In the genomic region with DNA sequence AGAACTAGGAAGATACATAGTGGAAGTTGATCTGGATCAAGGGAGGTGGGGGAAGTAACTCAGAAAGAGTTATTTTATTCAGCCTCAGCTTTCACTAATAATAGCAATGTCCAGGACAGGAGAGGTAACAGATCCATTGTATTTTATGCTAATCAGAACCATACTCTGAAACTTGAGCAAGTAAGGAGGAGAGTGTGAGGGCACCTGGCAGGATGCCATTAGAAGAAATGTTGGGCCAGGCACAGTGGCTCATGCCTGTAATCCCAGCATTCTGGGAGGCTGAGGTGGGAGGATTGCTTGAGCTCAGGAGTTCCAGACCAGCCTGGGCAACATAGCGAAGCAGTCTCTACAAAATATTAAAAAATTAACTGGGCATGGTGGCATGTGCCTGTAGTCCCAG, we compare ENCODE assay signal across 2 cellular contexts.
TF ChIP-seq lines count a peak whose summit lies in the region.

No MANE protein-coding gene starts in this region.

TF ChIP-seq in SK-N-SH treated with all-trans-retinoic acid at 6 μM for 48 hours, 23 proteins besides CTCF, POLR2A, EP300 and RAD21 (continued from another document):
- TF ChIP-seq, protein P1, sequence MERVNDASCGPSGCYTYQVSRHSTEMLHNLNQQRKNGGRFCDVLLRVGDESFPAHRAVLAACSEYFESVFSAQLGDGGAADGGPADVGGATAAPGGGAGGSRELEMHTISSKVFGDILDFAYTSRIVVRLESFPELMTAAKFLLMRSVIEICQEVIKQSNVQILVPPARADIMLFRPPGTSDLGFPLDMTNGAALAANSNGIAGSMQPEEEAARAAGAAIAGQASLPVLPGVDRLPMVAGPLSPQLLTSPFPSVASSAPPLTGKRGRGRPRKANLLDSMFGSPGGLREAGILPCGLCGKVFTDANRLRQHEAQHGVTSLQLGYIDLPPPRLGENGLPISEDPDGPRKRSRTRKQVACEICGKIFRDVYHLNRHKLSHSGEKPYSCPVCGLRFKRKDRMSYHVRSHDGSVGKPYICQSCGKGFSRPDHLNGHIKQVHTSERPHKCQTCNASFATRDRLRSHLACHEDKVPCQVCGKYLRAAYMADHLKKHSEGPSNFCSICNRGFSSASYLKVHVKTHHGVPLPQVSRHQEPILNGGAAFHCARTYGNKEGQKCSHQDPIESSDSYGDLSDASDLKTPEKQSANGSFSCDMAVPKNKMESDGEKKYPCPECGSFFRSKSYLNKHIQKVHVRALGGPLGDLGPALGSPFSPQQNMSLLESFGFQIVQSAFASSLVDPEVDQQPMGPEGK (CRISPR knock-in tag; IDR thresholded peaks at IDR 0.05; ENCODE audit: borderline replicate concordance) = no peak
- TF ChIP-seq TOX (CRISPR knock-in tag; IDR thresholded peaks at IDR 0.05; ENCODE audit: borderline replicate concordance) (no peak), ESRRG (CRISPR knock-in tag; IDR thresholded peaks at IDR 0.05) (no peak), GLIS3 (CRISPR knock-in tag; IDR thresholded peaks at IDR 0.05) (no peak), ZNF8 (CRISPR knock-in tag; IDR thresholded peaks at IDR 0.05) (no peak), ZNF565 (CRISPR knock-in tag; conservative IDR thresholded peaks at IDR 0.05; ENCODE audit: low read depth) (no peak), ISL1 (CRISPR knock-in tag; IDR thresholded peaks at IDR 0.05) (no peak), ZFP30 (CRISPR knock-in tag; IDR thresholded peaks at IDR 0.05) (no peak), ZFP3 (CRISPR knock-in tag; IDR thresholded peaks at IDR 0.05) (no peak), OSR1 (CRISPR knock-in tag; IDR thresholded peaks at IDR 0.05) (no peak), CSDC2 (CRISPR knock-in tag; IDR thresholded peaks at IDR 0.05) (no peak), BACH2 (CRISPR knock-in tag; IDR thresholded peaks at IDR 0.05; ENCODE audit: borderline replicate concordance) (no peak)
- TF ChIP-seq, protein P2, sequence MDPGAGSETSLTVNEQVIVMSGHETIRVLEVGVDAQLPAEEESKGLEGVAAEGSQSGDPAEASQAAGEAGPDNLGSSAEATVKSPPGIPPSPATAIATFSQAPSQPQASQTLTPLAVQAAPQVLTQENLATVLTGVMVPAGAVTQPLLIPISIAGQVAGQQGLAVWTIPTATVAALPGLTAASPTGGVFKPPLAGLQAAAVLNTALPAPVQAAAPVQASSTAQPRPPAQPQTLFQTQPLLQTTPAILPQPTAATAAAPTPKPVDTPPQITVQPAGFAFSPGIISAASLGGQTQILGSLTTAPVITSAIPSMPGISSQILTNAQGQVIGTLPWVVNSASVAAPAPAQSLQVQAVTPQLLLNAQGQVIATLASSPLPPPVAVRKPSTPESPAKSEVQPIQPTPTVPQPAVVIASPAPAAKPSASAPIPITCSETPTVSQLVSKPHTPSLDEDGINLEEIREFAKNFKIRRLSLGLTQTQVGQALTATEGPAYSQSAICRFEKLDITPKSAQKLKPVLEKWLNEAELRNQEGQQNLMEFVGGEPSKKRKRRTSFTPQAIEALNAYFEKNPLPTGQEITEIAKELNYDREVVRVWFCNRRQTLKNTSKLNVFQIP (CRISPR knock-in tag; IDR thresholded peaks at IDR 0.05; ENCODE audit: borderline replicate concordance, low read depth) = no peak
- TF ChIP-seq, protein P3, sequence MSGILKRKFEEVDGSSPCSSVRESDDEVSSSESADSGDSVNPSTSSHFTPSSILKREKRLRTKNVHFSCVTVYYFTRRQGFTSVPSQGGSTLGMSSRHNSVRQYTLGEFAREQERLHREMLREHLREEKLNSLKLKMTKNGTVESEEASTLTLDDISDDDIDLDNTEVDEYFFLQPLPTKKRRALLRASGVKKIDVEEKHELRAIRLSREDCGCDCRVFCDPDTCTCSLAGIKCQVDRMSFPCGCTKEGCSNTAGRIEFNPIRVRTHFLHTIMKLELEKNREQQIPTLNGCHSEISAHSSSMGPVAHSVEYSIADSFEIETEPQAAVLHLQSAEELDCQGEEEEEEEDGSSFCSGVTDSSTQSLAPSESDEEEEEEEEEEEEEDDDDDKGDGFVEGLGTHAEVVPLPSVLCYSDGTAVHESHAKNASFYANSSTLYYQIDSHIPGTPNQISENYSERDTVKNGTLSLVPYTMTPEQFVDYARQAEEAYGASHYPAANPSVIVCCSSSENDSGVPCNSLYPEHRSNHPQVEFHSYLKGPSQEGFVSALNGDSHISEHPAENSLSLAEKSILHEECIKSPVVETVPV (CRISPR knock-in tag; IDR thresholded peaks at IDR 0.05) = no peak

TF ChIP-seq in SK-N-SH, 30 proteins besides CTCF, POLR2A, EP300 and RAD21 (continued from another document):
- TF ChIP-seq MXI1 (IDR thresholded peaks at IDR 0.05; ENCODE audit: low read depth, low read length) (no peak), POLR2AphosphoS5 (IDR thresholded peaks at IDR 0.05; ENCODE audit: low read depth, low read length) (no peak), EZH2phosphoT487 (IDR thresholded peaks at IDR 0.05; ENCODE audit: borderline replicate concordance, low read depth) (no peak), PBX3 (IDR thresholded peaks at IDR 0.05) (no peak), YY1 (IDR thresholded peaks at IDR 0.05; ENCODE audit: low read depth) (no peak), TEAD4 (IDR thresholded peaks at IDR 0.05; ENCODE audit: borderline replicate concordance, insufficient read depth) (no peak)
- TF ChIP-seq, protein P4, sequence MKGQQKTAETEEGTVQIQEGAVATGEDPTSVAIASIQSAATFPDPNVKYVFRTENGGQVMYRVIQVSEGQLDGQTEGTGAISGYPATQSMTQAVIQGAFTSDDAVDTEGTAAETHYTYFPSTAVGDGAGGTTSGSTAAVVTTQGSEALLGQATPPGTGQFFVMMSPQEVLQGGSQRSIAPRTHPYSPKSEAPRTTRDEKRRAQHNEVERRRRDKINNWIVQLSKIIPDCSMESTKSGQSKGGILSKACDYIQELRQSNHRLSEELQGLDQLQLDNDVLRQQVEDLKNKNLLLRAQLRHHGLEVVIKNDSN (IDR thresholded peaks at IDR 0.05; ENCODE audit: borderline replicate concordance, low read depth) = no peak
